Comparison of ENCODE assay signal across 9 cellular contexts in the genomic region with DNA sequence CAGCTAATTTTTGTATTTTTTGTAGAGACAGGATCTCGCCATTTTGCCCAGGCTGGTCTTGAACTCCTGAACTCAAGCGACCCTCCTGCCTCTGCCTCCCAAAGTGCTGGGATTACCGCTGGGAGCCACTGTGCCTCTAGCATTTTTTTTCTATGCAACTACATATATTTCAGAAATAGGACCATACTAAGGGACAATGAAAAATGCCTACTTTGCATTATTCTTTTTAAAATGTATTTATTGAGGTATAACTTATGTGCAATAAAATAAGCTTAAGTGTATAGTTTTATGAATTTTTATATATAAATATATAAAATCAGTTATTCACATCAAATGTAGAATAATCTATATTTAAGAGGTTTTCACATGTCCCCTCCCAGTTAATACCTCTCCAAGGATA.
"Had no signal": no experiment of that assay in that cellular context is flagged by ENCODE, and none has a peak within 500 bp of the region (broad histone marks: within the 10 kb centered on the region; RNA-seq: fewer than 3 reads in every experiment).

No MANE protein-coding gene starts in this region.

- H3K4me3 Mint-ChIP-seq: HFFc6 had no signal

- H3K9me3 ChIP-seq: HAP-1 had no signal

- FAIRE-seq: HTR-8/SVneo had no signal

- ATAC-seq: HCT116 had no signal

- H3K36me3 ChIP-seq: HAP-1 had no signal

- DNase-seq: GM23248, GOT3, H7, HFFc6, KBM-7 had no signal

- H3K4me3 ChIP-seq: GM23248, HAP-1 had no signal

- H2AFZ ChIP-seq: GM23248 had no signal

- H3K9me3 Mint-ChIP-seq: HFFc6 had no signal

- H3K27ac ChIP-seq: GM23248, KMS-11 had no signal

- H3K9ac ChIP-seq: GM23248, KMS-11 had no signal

- H3K27ac Mint-ChIP-seq: HFFc6 had no signal

- H3K4me2 ChIP-seq: KMS-11 had no signal
